Comparison of ENCODE assay signal across 9 cellular contexts in the genomic region with DNA sequence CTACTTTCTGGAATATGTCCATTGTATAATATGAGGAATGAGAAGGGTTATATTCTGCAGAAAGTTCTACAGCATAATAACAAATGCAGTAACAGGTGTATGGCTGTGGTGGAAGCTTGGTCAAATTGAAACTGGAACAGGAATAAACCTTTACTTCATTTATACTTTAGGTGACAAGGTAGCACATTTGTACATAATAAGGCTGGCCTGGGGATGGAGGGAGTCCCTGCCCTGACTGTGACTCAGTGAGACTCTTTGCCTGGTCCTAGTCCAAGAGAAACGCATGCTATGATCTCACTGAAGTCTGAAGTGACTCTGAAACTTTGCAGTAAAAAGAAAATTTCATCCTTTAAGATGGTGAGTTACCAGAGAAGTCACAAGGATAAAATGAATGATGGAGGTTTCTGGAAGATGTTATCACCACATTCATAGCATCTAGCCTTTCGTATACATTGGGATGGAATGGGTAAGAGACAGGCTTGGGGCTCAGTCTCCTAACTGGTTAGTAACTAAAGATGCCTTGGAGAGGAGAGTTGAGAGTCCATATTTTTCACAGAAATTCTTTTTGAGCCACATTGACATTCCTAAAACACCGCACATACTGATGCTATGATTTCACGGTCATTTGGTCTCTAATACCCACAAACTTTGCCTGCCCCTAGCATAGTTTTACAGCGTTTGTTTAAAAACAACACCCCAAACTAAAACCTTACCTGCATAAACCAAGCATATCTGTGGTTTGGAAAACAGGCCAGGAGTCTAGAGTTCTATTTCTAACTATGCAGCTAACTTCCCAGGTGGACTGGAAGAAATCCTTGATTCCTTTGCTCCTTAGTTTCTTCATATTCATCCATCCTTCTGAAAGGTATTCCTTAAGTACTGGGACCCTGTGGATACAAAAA. TPM values are rescaled to one million over a fixed set of nuclear protein-coding genes. Genes with fewer than 3 reads are reported as not detected.
DNase-seq lines count a peak whose midpoint lies in the region; ATAC-seq and TF ChIP-seq lines count a peak whose summit lies in the region.
"Had no signal": no experiment of that assay in that cellular context is flagged by ENCODE, and none has a peak within 500 bp of the region (broad histone marks: within the 10 kb centered on the region; RNA-seq: fewer than 3 reads in every experiment).

No MANE protein-coding gene starts in this region.

- peak; percentile 74 for ATAC-seq in HG02970 (IDR thresholded peaks at IDR 0.05; ENCODE audit: low FRiP score, unreplicated experiment)
- ATAC-seq in activated B cell treated with CpG ODN at 0.5 μM for 24 hours (ENCODE audit: low read depth) = peak; percentile 57
- peak; percentile 76 for ATAC-seq in stimulated activated naive CD8-positive, alpha-beta T cell treated with anti-CD3 and anti-CD28 coated beads, Interleukin-15, amount 100 ng/mL, for 72 hours

- H3K9me3 Mint-ChIP-seq in activated naive CD4-positive, alpha-beta T cell treated with anti-CD3 and anti-CD28 coated beads, Interleukin-2, amount 10 ng/mL, durations not matched to agents 7 days and 5 days = no peaks in the 10 kb centered on the region
- H3K9me3 Mint-ChIP-seq in activated B cell treated with CpG ODN at 0.5 μM for 24 hours = no peaks in the 10 kb centered on the region
- H3K9me3 Mint-ChIP-seq in stimulated activated naive CD8-positive, alpha-beta T cell treated with anti-CD3 and anti-CD28 coated beads, Interleukin-15, amount 100 ng/mL, for 72 hours = no peaks in the 10 kb centered on the region

- peaks cover 6% of the 10 kb centered on the region for H3K27me3 Mint-ChIP-seq in activated naive CD4-positive, alpha-beta T cell treated with anti-CD3 and anti-CD28 coated beads, Interleukin-2, amount 10 ng/mL, durations not matched to agents 7 days and 5 days
- no peaks in the 10 kb centered on the region for H3K27me3 Mint-ChIP-seq in activated B cell treated with CpG ODN at 0.5 μM for 24 hours
- no peaks in the 10 kb centered on the region for H3K27me3 Mint-ChIP-seq in stimulated activated naive CD8-positive, alpha-beta T cell treated with anti-CD3 and anti-CD28 coated beads, Interleukin-15, amount 100 ng/mL, for 72 hours
- H3K27me3 Mint-ChIP-seq: activated naive CD8-positive, alpha-beta T cell had no signal

- peaks cover 73% of the 10 kb centered on the region for H3K4me1 Mint-ChIP-seq in activated naive CD4-positive, alpha-beta T cell treated with anti-CD3 and anti-CD28 coated beads, Interleukin-2, amount 10 ng/mL, durations not matched to agents 7 days and 5 days
- H3K4me1 Mint-ChIP-seq in activated B cell treated with CpG ODN at 0.5 μM for 24 hours = peaks cover 30% of the 10 kb centered on the region
- H3K4me1 Mint-ChIP-seq in stimulated activated naive CD8-positive, alpha-beta T cell treated with anti-CD3 and anti-CD28 coated beads, Interleukin-15, amount 100 ng/mL, for 72 hours = peaks cover 59% of the 10 kb centered on the region

- POLR2A ChIA-PET in activated B cell treated with CpG ODN at 0.5 μM for 24 hours (lab: Charles Lee) = interaction anchor here (0.7 kb wide), 1 partner anchor 42 kb away, joined by 3 read pairs; a partner anchor contains a TSS

- no peak for TF ChIP-seq CTCF in activated B cell treated with CpG ODN at 0.5 μM for 24 hours (IDR thresholded peaks at IDR 0.05)

- DNase-seq in activated naive CD4-positive, alpha-beta T cell treated with anti-CD3 and anti-CD28 coated beads, Interleukin-2, amount 10 ng/mL, durations not matched to agents 7 days and 5 days = peak; percentile 28
- no peak for DNase-seq in activated naive CD4-positive, alpha-beta T cell treated with Interleukin-2 at 50 U/mL for 16 hours
- DNase-seq in activated B cell treated with CpG ODN at 0.5 μM for 24 hours = no peak
- no peak for DNase-seq in stimulated activated naive CD8-positive, alpha-beta T cell treated with anti-CD3 and anti-CD28 coated beads, Interleukin-15, amount 100 ng/mL, for 72 hours
- DNase-seq in NCI-H2227 treated with DMSO at 0.1 percent for 48 hours (lab: John Stamatoyannopoulos, UW) = no peak
- no peak for DNase-seq in posterior cingulate gyrus
- DNase-seq in HuH-7.5 (ENCODE audit: low spot score) = no peak

- H3K4me3 Mint-ChIP-seq in activated naive CD4-positive, alpha-beta T cell treated with anti-CD3 and anti-CD28 coated beads, Interleukin-2, amount 10 ng/mL, durations not matched to agents 7 days and 5 days = no peak overlapping the region
- no peak overlapping the region for H3K4me3 Mint-ChIP-seq in activated B cell treated with CpG ODN at 0.5 μM for 24 hours
- no peak overlapping the region for H3K4me3 Mint-ChIP-seq in stimulated activated naive CD8-positive, alpha-beta T cell treated with anti-CD3 and anti-CD28 coated beads, Interleukin-15, amount 100 ng/mL, for 72 hours

- H3K27ac Mint-ChIP-seq in activated naive CD4-positive, alpha-beta T cell treated with anti-CD3 and anti-CD28 coated beads, Interleukin-2, amount 10 ng/mL, durations not matched to agents 7 days and 5 days = peak overlapping the region; percentile 69
- no peak overlapping the region for H3K27ac Mint-ChIP-seq in activated B cell treated with CpG ODN at 0.5 μM for 24 hours
- H3K27ac Mint-ChIP-seq in stimulated activated naive CD8-positive, alpha-beta T cell treated with anti-CD3 and anti-CD28 coated beads, Interleukin-15, amount 100 ng/mL, for 72 hours = no peak overlapping the region
- H3K27ac Mint-ChIP-seq: activated naive CD8-positive, alpha-beta T cell had no signal

- intact Hi-C loops in activated B cell treated with CpG ODN at 0.5 μM for 24 hours (cut with micrococcal nuclease) = loop anchor here (2.0 to 5.0 kb wide), 2 partner anchors 25 to 42 kb away; a partner anchor contains a TSS
- intact Hi-C loops in posterior cingulate gyrus (cut with DNase I) = no loop called here

- peaks cover 2% of the 10 kb centered on the region for H3K36me3 Mint-ChIP-seq in activated naive CD4-positive, alpha-beta T cell treated with anti-CD3 and anti-CD28 coated beads, Interleukin-2, amount 10 ng/mL, durations not matched to agents 7 days and 5 days
- no peaks in the 10 kb centered on the region for H3K36me3 Mint-ChIP-seq in activated B cell treated with CpG ODN at 0.5 μM for 24 hours (ENCODE audit: low read depth)
- H3K36me3 Mint-ChIP-seq: activated naive CD8-positive, alpha-beta T cell had no signal

- CTCF ChIA-PET in activated naive CD4-positive, alpha-beta T cell treated with anti-CD3 and anti-CD28 coated beads, Interleukin-2, amount 10 ng/mL, durations not matched to agents 7 days and 5 days (lab: Charles Lee) = no interaction called here
- CTCF ChIA-PET in activated B cell treated with CpG ODN at 0.5 μM for 24 hours (lab: Charles Lee) = no interaction called here

RNA-seq across cellular contexts. Expression of a gene that starts 42.4 kb away (rescaled TPM):
- total RNA-seq in activated B cell treated with CpG ODN at 0.5 μM for 24 hours = 69.6 and 86.0 TPM in 2 replicates
